ENCODE assay signal across 9 cellular contexts in the genomic region with DNA sequence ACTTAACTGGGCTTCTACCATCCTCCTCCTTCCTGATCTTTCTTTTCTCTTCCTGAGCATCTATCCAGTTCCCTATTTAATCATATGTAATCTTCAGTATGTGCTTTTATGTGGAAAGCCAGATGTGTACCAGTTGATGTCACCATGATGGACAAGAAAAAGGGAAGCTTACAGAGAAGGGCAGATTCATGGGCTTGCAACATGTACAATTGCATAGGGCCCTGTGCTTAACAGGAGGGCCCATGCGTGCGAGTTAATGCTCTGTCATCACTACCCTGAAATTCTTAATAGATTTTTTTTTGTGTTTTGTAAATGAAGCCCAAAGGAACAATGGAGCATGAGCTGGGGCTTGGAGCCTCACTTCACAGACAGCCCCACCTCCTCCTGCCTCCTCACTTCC.
"Had no signal": no experiment of that assay in that cellular context is flagged by ENCODE, and none has a peak within 500 bp of the region (broad histone marks: within the 10 kb centered on the region; RNA-seq: fewer than 3 reads in every experiment).

No MANE protein-coding gene starts in this region.

- H3K27ac ChIP-seq: HL-60 had no signal

- ATAC-seq: HCT116, HepG2 had no signal

- H3K36me3 Mint-ChIP-seq: IgD-negative memory B cell had no signal

- H3K36me3 ChIP-seq: HAP-1 had no signal

- H3K9me3 ChIP-seq: HAP-1 had no signal

- H3K9me3 Mint-ChIP-seq: HFFc6, IgD-negative memory B cell had no signal

- H3K4me3 Mint-ChIP-seq: HFFc6 had no signal

- DNase-seq: GOT3, H7, HFFc6, KBM-7 had no signal

- H3K27ac Mint-ChIP-seq: HFFc6, IgD-negative memory B cell had no signal

- H3K4me3 ChIP-seq: HAP-1 had no signal

- H3K4me1 ChIP-seq: HAP-1 had no signal
